ENCODE assay signal across 8 cellular contexts in genomic region chr19:47608074-47608907, GRCh38.
DNase-seq lines count a peak whose midpoint lies in the region; TF ChIP-seq lines count a peak whose summit lies in the region.

No MANE protein-coding gene starts in this region.

- H3K4me2 ChIP-seq in Loucy (ENCODE audit: low read depth, low read length, poor library complexity, severe bottlenecking): peak overlapping the region; percentile 82

- H3K9me3 ChIP-seq in Loucy (ENCODE audit: insufficient read depth, low read depth, low read length) (no peaks in the 10 kb centered on the region), neuron (ENCODE audit: low read length) (peaks cover 2% of the 10 kb centered on the region)

- no peaks in the 10 kb centered on the region for H3K36me3 ChIP-seq in Loucy (ENCODE audit: insufficient read depth, low read length)
- no peaks in the 10 kb centered on the region for H3K36me3 ChIP-seq in neuron (ENCODE audit: insufficient read depth, low read length)

- POLR2A ChIA-PET in RWPE1 (lab: Yijun Ruan, JAX; ENCODE audit: low non-redundant PET): no interaction called here

- DNase-seq in ELF-1 (ENCODE audit: low read depth, low spot score) (peak; percentile 92), GOT3 (lab: John Stamatoyannopoulos, UW) (peak; percentile 85), RWPE1 (ENCODE audit: low spot score) (peak; percentile 93), activated gamma-delta T cell treated with Interleukin-2 at 50 U/mL for 16 hours (peak; percentile 95), foreskin fibroblast (peak; percentile 94 to 98), stromal cell of bone marrow (ENCODE audit: low read depth) (peak; percentile 89)

- no peaks in the 10 kb centered on the region for H3F3A ChIP-seq in Loucy (ENCODE audit: low read depth)

- H4K20me1 ChIP-seq in Loucy (ENCODE audit: insufficient read depth, low read length, poor library complexity, severe bottlenecking): peaks cover 30% of the 10 kb centered on the region

- H2AFZ ChIP-seq in Loucy (ENCODE audit: low read length) (peak overlapping the region; percentile 82), neuron (ENCODE audit: low read depth, low read length) (peak overlapping the region; percentile 85)

- TF ChIP-seq CTCF in Loucy (conservative IDR thresholded peaks at IDR 0.05; ENCODE audit: low read length): no peak; the same call in 1 of the 2 replicates
- no peak for TF ChIP-seq CTCF in RWPE1 (conservative IDR thresholded peaks at IDR 0.05; ENCODE audit: low read depth)
- TF ChIP-seq CTCF in foreskin fibroblast (IDR thresholded peaks at IDR 0.05; ENCODE audit: low read depth, low read length): peak; percentile 15

- H3K79me2 ChIP-seq in Loucy (ENCODE audit: insufficient read depth, low read length): peaks cover 53% of the 10 kb centered on the region

- H3K4me3 ChIP-seq in Loucy (ENCODE audit: low read length, poor library complexity, severe bottlenecking) (peak overlapping the region; percentile 79), foreskin fibroblast (ENCODE audit: low read depth in 1 of 2, low read length in 2 of 2) (peak overlapping the region; percentile 83 to 97), neuron (ENCODE audit: low read length) (peak overlapping the region; percentile 87)

- H3K4me1 ChIP-seq in Loucy (ENCODE audit: insufficient read depth, low read length, poor library complexity, severe bottlenecking): peaks cover 16% of the 10 kb centered on the region
- peaks cover 27% of the 10 kb centered on the region for H3K4me1 ChIP-seq in neuron (ENCODE audit: insufficient read depth, low read length)

- CTCF ChIA-PET in RWPE1 (lab: Yijun Ruan, JAX): interaction anchor here (0.6 to 1.0 kb wide), 4 partner anchors 52 to 171 kb away, joined by 3 to 6 read pairs (median 3); partner anchors contain the start of gene NAPA

- peak overlapping the region; percentile 86 for H3K9ac ChIP-seq in Loucy (ENCODE audit: low read depth, low read length, poor library complexity, severe bottlenecking)

- H3K9me2 ChIP-seq in Loucy (replicated peaks; ENCODE audit: low read depth, low read length): no peaks in the 10 kb centered on the region

- H3K27me3 ChIP-seq in Loucy (ENCODE audit: insufficient read depth, low read length, poor library complexity, severe bottlenecking) (no peaks in the 10 kb centered on the region), neuron (ENCODE audit: insufficient read depth, low read length) (no peaks in the 10 kb centered on the region)

- peak overlapping the region; percentile 91 for H3K27ac ChIP-seq in RWPE1

Comparison
In these comparisons a context has a peak if more than half of its experiments do, and no peak if none do; other contexts are left out.
1. Peak in every context shown above with its lines: DNase-seq, H3K4me3 ChIP-seq and H3K27ac ChIP-seq.